Comparison of ENCODE assay signal across 25 cellular contexts in the genomic region with DNA sequence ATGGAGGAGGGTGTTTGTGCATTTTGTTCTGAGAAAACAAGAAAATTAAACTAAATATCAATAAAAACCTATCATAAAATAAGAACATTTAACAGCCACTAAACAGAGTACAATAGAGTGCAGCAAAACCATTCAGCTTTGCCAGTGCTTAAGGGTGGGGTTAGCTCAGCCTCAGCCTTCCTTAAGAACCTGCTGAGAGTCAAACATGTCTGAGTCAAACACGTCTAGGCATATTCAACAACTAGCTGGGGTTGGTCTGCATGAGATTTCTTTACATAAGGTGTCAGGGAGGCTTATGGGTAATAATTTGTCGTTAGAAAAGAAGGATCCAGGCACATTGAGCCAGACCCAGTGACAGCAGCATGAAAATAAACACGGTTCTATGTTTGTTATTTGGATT.
A peak's percentile ranks its signal among the peaks of the same experiment; 100 is the strongest.
DNase-seq lines count a peak whose midpoint lies in the region; ATAC-seq and TF ChIP-seq lines count a peak whose summit lies in the region.
"Had no signal": no experiment of that assay in that cellular context is flagged by ENCODE, and none has a peak within 500 bp of the region (broad histone marks: within the 10 kb centered on the region; RNA-seq: fewer than 3 reads in every experiment).

No MANE protein-coding gene starts in this region.

- H3K4me3 Mint-ChIP-seq in neural progenitor cell, result no peak overlapping the region
- H3K4me3 Mint-ChIP-seq: nephron; stimulated activated memory B cell treated with anti-CD40 and anti-IgM and Interleukin-4, amounts not matched to agents 10 μg/mL and 1 μg/mL and 100 μg/mL, for 72 hours had no signal

- no peak overlapping the region for H3K27ac ChIP-seq in PC-3 (ENCODE audit: low read length)
- H3K27ac ChIP-seq in esophagus (ENCODE audit: low read depth in 2 of 2, low read length in 1 of 2), result peak overlapping the region; percentile 76 to 77
- no peak overlapping the region for H3K27ac ChIP-seq in neural progenitor cell
- H3K27ac ChIP-seq in tibial nerve, result no peak overlapping the region
- H3K27ac ChIP-seq: BLaER1, brain microvascular endothelial cell, gastrocnemius medialis, HL-60, KMS-11, pancreas, SJSA1, WERI-Rb-1 had no signal

- no TSS peak for BruUV-seq in PC-3 (replicated peaks; lab: Mats Ljungman, UMichigan)

- H3K9me3 ChIP-seq in PC-3 (ENCODE audit: low read length) (no peaks in the 10 kb centered on the region), esophagus (ENCODE audit: control insufficient read depth in 2 of 2, insufficient read depth in 1 of 2, low read depth in 1 of 2, low read length in 1 of 2) (no peaks in the 10 kb centered on the region), neural progenitor cell (ENCODE audit: low read depth) (no peaks in the 10 kb centered on the region), tibial nerve (peaks cover 0 to 5% (median 0%) of the 10 kb centered on the region in 4 donors)
- H3K9me3 ChIP-seq: BLaER1, gastrocnemius medialis, pancreas, SJSA1 had no signal

- no peaks in the 10 kb centered on the region for H3K9me3 Mint-ChIP-seq in neural progenitor cell
- H3K9me3 Mint-ChIP-seq: activated naive CD4-positive, alpha-beta T cell treated with anti-CD3 and anti-CD28 coated beads, Interleukin-2, amount 50 U/mL, for 72 hours; stimulated activated memory B cell treated with anti-CD40 and anti-IgM and Interleukin-4, amounts not matched to agents 10 μg/mL and 1 μg/mL and 100 μg/mL, for 72 hours had no signal

- no peaks in the 10 kb centered on the region for H3K9me2 ChIP-seq in PC-3 (replicated peaks; ENCODE audit: low read length)

- H4K20me1 ChIP-seq in PC-3 (ENCODE audit: low read length), result no peaks in the 10 kb centered on the region
- no peaks in the 10 kb centered on the region for H4K20me1 ChIP-seq in neural progenitor cell (ENCODE audit: low read depth)
- H4K20me1 ChIP-seq: BLaER1 had no signal

- H3K79me2 ChIP-seq in PC-3 (ENCODE audit: low read length) (no peaks in the 10 kb centered on the region), neural progenitor cell (ENCODE audit: low read depth) (no peaks in the 10 kb centered on the region)

- H3K4me2 ChIP-seq in PC-3 (ENCODE audit: low read length) (no peak overlapping the region), neural progenitor cell (peak overlapping the region; percentile 49)
- H3K4me2 ChIP-seq: BLaER1, KMS-11 had no signal

- H3K4me1 Mint-ChIP-seq in neural progenitor cell, result peaks cover 43% of the 10 kb centered on the region
- H3K4me1 Mint-ChIP-seq: stimulated activated memory B cell treated with anti-CD40 and anti-IgM and Interleukin-4, amounts not matched to agents 10 μg/mL and 1 μg/mL and 100 μg/mL, for 72 hours had no signal

- H3F3A ChIP-seq in PC-3 (ENCODE audit: low read length, unreplicated experiment) (no peaks in the 10 kb centered on the region), neural progenitor cell (ENCODE audit: low read depth) (no peaks in the 10 kb centered on the region)

- H3K9ac ChIP-seq in PC-3 (ENCODE audit: low read length), result no peak overlapping the region
- H3K9ac ChIP-seq in neural progenitor cell, result no peak overlapping the region
- H3K9ac ChIP-seq: BLaER1, KMS-11 had no signal

- peaks cover 13% of the 10 kb centered on the region for H3K4me1 ChIP-seq in PC-3 (ENCODE audit: insufficient read depth, low read length)
- no peaks in the 10 kb centered on the region for H3K4me1 ChIP-seq in esophagus (ENCODE audit: control insufficient read depth in 2 of 2, insufficient read depth in 2 of 2, low read length in 1 of 2)
- peaks cover 38% of the 10 kb centered on the region for H3K4me1 ChIP-seq in neural progenitor cell
- H3K4me1 ChIP-seq in tibial nerve, result no peaks in the 10 kb centered on the region
- H3K4me1 ChIP-seq: gastrocnemius medialis, pancreas had no signal

- ATAC-seq in PC-3, result peak; percentile 39
- ATAC-seq: activated naive CD4-positive, alpha-beta T cell treated with anti-CD3 and anti-CD28 coated beads, Interleukin-2, amount 50 U/mL, for 72 hours; gastrocnemius medialis; pancreas had no signal

- CTCF ChIA-PET in PC-3 (lab: Charles Lee), result no interaction called here

- no peaks in the 10 kb centered on the region for H3K36me3 Mint-ChIP-seq in neural progenitor cell
- H3K36me3 Mint-ChIP-seq: activated naive CD4-positive, alpha-beta T cell treated with anti-CD3 and anti-CD28 coated beads, Interleukin-2, amount 50 U/mL, for 72 hours; stimulated activated memory B cell treated with anti-CD40 and anti-IgM and Interleukin-4, amounts not matched to agents 10 μg/mL and 1 μg/mL and 100 μg/mL, for 72 hours had no signal

- 33 to 51% methylated on average over 3 of the region's 3 CpGs for WGBS in esophagus, 2 donors
- WGBS in tibial nerve, 2 donors, result 69% methylated on average over 3 of the region's 3 CpGs

- no peak overlapping the region for H3K4me3 ChIP-seq in PC-3 (ENCODE audit: low read length)
- no peak overlapping the region for H3K4me3 ChIP-seq in esophagus (ENCODE audit: low read depth in 1 of 2, low read length in 2 of 2)
- no peak overlapping the region for H3K4me3 ChIP-seq in neural progenitor cell
- H3K4me3 ChIP-seq in tibial nerve, result no peak overlapping the region
- H3K4me3 ChIP-seq: BLaER1, gastrocnemius medialis, lung, pancreas, SJSA1 had no signal

- POLR2A ChIA-PET in PC-3 (lab: Charles Lee; ENCODE audit: unreplicated experiment), result no interaction called here

- no peak for TF ChIP-seq POLR2A in tibial nerve (IDR thresholded peaks at IDR 0.05)

- TF ChIP-seq CTCF in PC-3 (conservative IDR thresholded peaks at IDR 0.05; ENCODE audit: low read depth, low read length) (no peak), neural progenitor cell (IDR thresholded peaks at IDR 0.05) (no peak), tibial nerve (IDR thresholded peaks at IDR 0.05) (no peak)

- intact Hi-C loops in PC-3 (cut with micrococcal nuclease), result loop anchor here (5.0 kb wide), 4 partner anchors 80 to 265 kb away; no protein-coding TSS in a partner anchor

- H3K27me3 ChIP-seq in PC-3 (ENCODE audit: low read length) (no peaks in the 10 kb centered on the region), esophagus (ENCODE audit: control insufficient read depth in 1 of 2, insufficient read depth in 2 of 2, low read length in 2 of 2) (no peaks in the 10 kb centered on the region), neural progenitor cell (no peaks in the 10 kb centered on the region), tibial nerve (no peaks in the 10 kb centered on the region)
- H3K27me3 ChIP-seq: BLaER1, brain microvascular endothelial cell, gastrocnemius medialis, pancreas, SJSA1 had no signal

- DNase-seq in DMS79 treated with DMSO at 0.1 percent for 48 hours (lab: John Stamatoyannopoulos, UW) (peak; percentile 56), PC-3 (no peak), neural progenitor cell (ENCODE audit: low spot score) (peak; percentile 44), tibial nerve (ENCODE audit: low spot score in 2 of 2) (no peak), foreskin melanocyte (no peak)
- no peak for DNase-seq in activated CD8-positive, alpha-beta memory T cell treated with anti-CD3 and anti-CD28 coated beads for 24 hours
- DNase-seq: activated CD4-positive, alpha-beta T cell treated with anti-CD3 and anti-CD28 coated beads for 48 hours; amygdala; brain microvascular endothelial cell; gastrocnemius medialis; NCI-H1930; NCI-H69; pancreas; retina; T-helper 9 cell had no signal

- H3K27me3 Mint-ChIP-seq in neural progenitor cell (ENCODE audit: insufficient read depth, low read depth), result peaks cover 4% of the 10 kb centered on the region

- TF ChIP-seq EP300 in tibial nerve (IDR thresholded peaks at IDR 0.05), result no peak

- H3K36me3 ChIP-seq in PC-3 (ENCODE audit: low read depth, low read length) (no peaks in the 10 kb centered on the region), esophagus (ENCODE audit: control insufficient read depth in 2 of 2, insufficient read depth in 2 of 2, low read length in 1 of 2) (no peaks in the 10 kb centered on the region), neural progenitor cell (no peaks in the 10 kb centered on the region), tibial nerve (no peaks in the 10 kb centered on the region)
- H3K36me3 ChIP-seq: BLaER1, brain microvascular endothelial cell, gastrocnemius medialis, pancreas, SJSA1, WERI-Rb-1 had no signal

- H2AFZ ChIP-seq in PC-3 (ENCODE audit: low read length), result no peak overlapping the region
- H2AFZ ChIP-seq in neural progenitor cell (replicated peaks), result no peak overlapping the region

- no peak overlapping the region for H3K27ac Mint-ChIP-seq in neural progenitor cell
- H3K27ac Mint-ChIP-seq: activated naive CD4-positive, alpha-beta T cell treated with anti-CD3 and anti-CD28 coated beads, Interleukin-2, amount 50 U/mL, for 72 hours; stimulated activated memory B cell treated with anti-CD40 and anti-IgM and Interleukin-4, amounts not matched to agents 10 μg/mL and 1 μg/mL and 100 μg/mL, for 72 hours had no signal

Comparison
In these comparisons a context has a peak if more than half of its experiments do, and no peak if none do; other contexts are left out.
1. DNase-seq: peak in DMS79 treated with DMSO at 0.1 percent for 48 hours (single experiment) and neural progenitor cell (single experiment); none in PC-3 (single experiment), tibial nerve (0 of 2), activated CD8-positive, alpha-beta memory T cell treated with anti-CD3 and anti-CD28 coated beads for 24 hours (single experiment) and foreskin melanocyte (single experiment).
2. H3K27ac ChIP-seq: peak in esophagus (2 of 2); none in PC-3 (single experiment), neural progenitor cell (single experiment) and tibial nerve (0 of 4).